8 cellular contexts compared by ENCODE assay signal in genomic region chr7:5422324-5423271, GRCh38. TPM values are rescaled to one million over a fixed set of nuclear protein-coding genes. Genes with fewer than 3 reads are reported as not detected.
DNase-seq lines count a peak whose midpoint lies in the region; ATAC-seq and TF ChIP-seq lines count a peak whose summit lies in the region.

No MANE protein-coding gene starts in this region.

- ATAC-seq in upper lobe of right lung (no peak), HG02970 (IDR thresholded peaks at IDR 0.05; ENCODE audit: low FRiP score, unreplicated experiment) (no peak), HG02678 (IDR thresholded peaks at IDR 0.05; ENCODE audit: unreplicated experiment) (no peak)

- no peaks in the 10 kb centered on the region for H3K9me3 ChIP-seq in upper lobe of right lung

- H3K4me1 ChIP-seq in upper lobe of right lung = peaks cover 21% of the 10 kb centered on the region

- no peak for DNase-seq in T-helper 2 cell treated with Interferon-gamma antibody and Interleukin-4, amounts not matched to agents 5 μg/mL and 100 μg/mL, for 36 hours (ENCODE audit: low spot score)
- DNase-seq in T-helper 2 cell (no peak), dedifferentiated amniotic fluid mesenchymal stem cell (ENCODE audit: extremely low spot score) (peak; percentile 53), medulla oblongata (ENCODE audit: extremely low spot score) (peak; percentile 15), upper lobe of right lung (peak; percentile 73)

- H3K27me3 Mint-ChIP-seq in T-helper 2 cell treated with Interferon-gamma antibody and Interleukin-4, amounts not matched to agents 5 μg/mL and 100 μg/mL, for 36 hours (ENCODE audit: low read depth) = peaks cover 78% of the 10 kb centered on the region

- no peak overlapping the region for H3K27ac Mint-ChIP-seq in T-helper 2 cell treated with Interferon-gamma antibody and Interleukin-4, amounts not matched to agents 5 μg/mL and 100 μg/mL, for 36 hours

- H3K4me1 Mint-ChIP-seq in T-helper 2 cell treated with Interferon-gamma antibody and Interleukin-4, amounts not matched to agents 5 μg/mL and 100 μg/mL, for 36 hours (ENCODE audit: low read depth) = peaks cover 16% of the 10 kb centered on the region

- peak overlapping the region; percentile 97 for H3K27ac ChIP-seq in upper lobe of right lung

- H3K4me3 Mint-ChIP-seq in T-helper 2 cell treated with Interferon-gamma antibody and Interleukin-4, amounts not matched to agents 5 μg/mL and 100 μg/mL, for 36 hours = peak overlapping the region; percentile 64

- peak; percentile 14 for TF ChIP-seq CTCF in upper lobe of right lung (IDR thresholded peaks at IDR 0.05)

- H3K9me3 Mint-ChIP-seq in T-helper 2 cell treated with Interferon-gamma antibody and Interleukin-4, amounts not matched to agents 5 μg/mL and 100 μg/mL, for 36 hours = no peaks in the 10 kb centered on the region

- peak overlapping the region; percentile 83 for H3K4me3 ChIP-seq in upper lobe of right lung

- H3K27me3 ChIP-seq in upper lobe of right lung = no peaks in the 10 kb centered on the region

- H3K36me3 Mint-ChIP-seq in T-helper 2 cell treated with Interferon-gamma antibody and Interleukin-4, amounts not matched to agents 5 μg/mL and 100 μg/mL, for 36 hours (ENCODE audit: low read depth) = peaks cover 2% of the 10 kb centered on the region

- intact Hi-C loops in upper lobe of right lung (cut with DNase I) = no loop called here

- H3K36me3 ChIP-seq in upper lobe of right lung = no peaks in the 10 kb centered on the region

TF ChIP-seq in PFSK-1, 5 proteins besides CTCF, POLR2A, EP300 and RAD21:
- TF ChIP-seq SIN3A (IDR thresholded peaks at IDR 0.05; ENCODE audit: borderline replicate concordance, insufficient read depth, low read length) = no peak
- 0 out of 2 replicates have a peak, but pooled peaks have one; percentile 13 for TF ChIP-seq TAF1 (IDR thresholded peaks at IDR 0.05; ENCODE audit: borderline replicate concordance, insufficient read depth, low read length)
- no peak for TF ChIP-seq FOXP2 (optimal IDR thresholded peaks at IDR 0.05; ENCODE audit: borderline replicate concordance, extremely low read depth, extremely low read length, insufficient read depth)
- 0 out of 2 replicates have a peak, but pooled peaks have one; percentile 7 for TF ChIP-seq POLR2AphosphoS5 (IDR thresholded peaks at IDR 0.05; ENCODE audit: low read depth, low read length)
- no peak for TF ChIP-seq REST (IDR thresholded peaks at IDR 0.05; ENCODE audit: insufficient read depth in 1 of 2, low read depth in 2 of 2, low read length in 2 of 2)

RNA-seq across cellular contexts. Expression of gene TNRC18, which starts 1.0 kb away (rescaled TPM):
- polyA plus RNA-seq in PFSK-1 (2012; ENCODE audit: insufficient read length, low read depth) = 72.5 TPM
- total RNA-seq in upper lobe of right lung = 118 TPM

Comparison
In these comparisons a context has a peak if more than half of its experiments do, and no peak if none do; other contexts are left out.
1. DNase-seq: peak in dedifferentiated amniotic fluid mesenchymal stem cell (single experiment), medulla oblongata (single experiment) and upper lobe of right lung (single experiment); none in T-helper 2 cell treated with Interferon-gamma antibody and Interleukin-4, amounts not matched to agents 5 μg/mL and 100 μg/mL, for 36 hours (single experiment) and T-helper 2 cell (0 of 5).